13 cellular contexts compared by ENCODE assay signal in the genomic region with DNA sequence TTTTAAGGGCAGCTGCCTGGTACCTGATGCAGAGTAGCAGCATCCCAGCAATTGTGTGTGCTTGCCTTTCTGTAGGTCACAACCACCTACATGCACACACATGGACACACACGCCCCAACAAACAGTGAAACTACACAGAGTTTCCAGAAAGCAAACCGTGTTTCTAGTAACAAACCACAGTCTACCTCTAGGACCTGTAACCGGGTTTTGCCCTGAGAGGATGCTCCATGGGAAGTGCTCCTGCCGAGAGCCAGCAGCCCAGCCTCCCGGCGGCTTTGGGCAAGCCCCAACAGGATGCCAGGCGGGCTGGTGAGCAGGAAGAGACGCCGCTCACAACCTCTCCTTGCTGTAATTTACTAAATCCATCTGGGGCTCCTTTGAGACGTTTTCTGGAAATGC. TPM values are rescaled to one million over a fixed set of nuclear protein-coding genes. Genes with fewer than 3 reads are reported as not detected.
DNase-seq lines count a peak whose midpoint lies in the region; ATAC-seq and TF ChIP-seq lines count a peak whose summit lies in the region.
"Had no signal": no experiment of that assay in that cellular context is flagged by ENCODE, and none has a peak within 500 bp of the region (broad histone marks: within the 10 kb centered on the region; RNA-seq: fewer than 3 reads in every experiment).

No MANE protein-coding gene starts in this region.

- peaks cover 77% of the 10 kb centered on the region for H3K4me1 Mint-ChIP-seq in activated naive CD8-positive, alpha-beta T cell (ENCODE audit: low read depth)

- no peak for ATAC-seq in HG02852 (IDR thresholded peaks at IDR 0.05; ENCODE audit: unreplicated experiment)
- no peak for ATAC-seq in heart right ventricle
- ATAC-seq: left lung had no signal

- intact Hi-C loops in heart right ventricle (cut with DNase I), result no loop called here

- peak overlapping the region; percentile 58 for H3K4me3 Mint-ChIP-seq in activated naive CD8-positive, alpha-beta T cell

- peak; percentile 58 for DNase-seq in stimulated activated CD4-positive, alpha-beta T cell treated with anti-CD3 and anti-CD28 coated beads, Interleukin-15, amount 100 ng/mL, for 24 hours
- no peak for DNase-seq in stimulated activated CD4-positive, alpha-beta T cell treated with anti-CD3 and anti-CD28 coated beads, Interleukin-12 subunit alpha, Interleukin-12 subunit beta, amount 100 ng/mL, for 4 hours
- DNase-seq in ureter (ENCODE audit: low spot score), result peak; percentile 64
- no peak for DNase-seq in heart right ventricle
- DNase-seq: dermis blood vessel endothelial cell, NCI-H2029 treated with DMSO at 0.1 percent for 48 hours, SIG-M5, tibial artery had no signal

- TF ChIP-seq CTCF in heart right ventricle (IDR thresholded peaks at IDR 0.05), result no peak

- H3K4me1 ChIP-seq in heart right ventricle, result peaks cover 3 to 20% (median 14%) of the 10 kb centered on the region in 9 donors

- H3K27ac ChIP-seq in KOPT-K1 (ENCODE audit: low read depth, low read length, poor library complexity, severe bottlenecking) (peak overlapping the region; percentile 92), heart right ventricle (no peak overlapping the region)
- H3K27ac ChIP-seq: left lung, tibial artery had no signal

- no peaks in the 10 kb centered on the region for H3K27me3 Mint-ChIP-seq in activated naive CD8-positive, alpha-beta T cell

- H3K27me3 ChIP-seq in heart right ventricle, result peaks cover 0 to 36% (median 28%) of the 10 kb centered on the region in 7 donors

- no peaks in the 10 kb centered on the region for H3K9me3 ChIP-seq in KOPT-K1 (ENCODE audit: insufficient read depth, low read length, poor library complexity, severe bottlenecking)
- H3K9me3 ChIP-seq in heart right ventricle, result no peaks in the 10 kb centered on the region
- H3K9me3 ChIP-seq: left lung, tibial artery had no signal

- peak overlapping the region; percentile 91 for H3K27ac Mint-ChIP-seq in activated naive CD8-positive, alpha-beta T cell
- H3K27ac Mint-ChIP-seq: progenitor cell of endocrine pancreas had no signal

- no peak overlapping the region for H3K4me3 ChIP-seq in heart right ventricle
- H3K4me3 ChIP-seq: left lung, tibial artery had no signal

- WGBS in heart right ventricle, 2 donors, result 65 to 74% methylated on average over 10 of the region's 10 CpGs

- H3K36me3 Mint-ChIP-seq in activated naive CD8-positive, alpha-beta T cell, result no peaks in the 10 kb centered on the region

- no peaks in the 10 kb centered on the region for H3K9me3 Mint-ChIP-seq in activated naive CD8-positive, alpha-beta T cell (ENCODE audit: low read depth)

- H3K36me3 ChIP-seq in KOPT-K1 (ENCODE audit: insufficient read depth, low read length) (no peaks in the 10 kb centered on the region), heart right ventricle (no peaks in the 10 kb centered on the region)
- H3K36me3 ChIP-seq: left lung, tibial artery had no signal

RNA-seq across cellular contexts. Expression of a gene that starts 4.1 kb away (rescaled TPM):
- total RNA-seq in ureter (3.6 TPM), heart right ventricle (1 to 10 TPM in 9 of 10 donors, under 1 TPM in 1; 0.42 to 5.9 (median 2.0) TPM)
- 1 to 10 TPM; 1.0 TPM for polyA plus RNA-seq in heart right ventricle

Comparison
In these comparisons a context has a peak if more than half of its experiments do, and no peak if none do; other contexts are left out.
1. DNase-seq: peak in stimulated activated CD4-positive, alpha-beta T cell treated with anti-CD3 and anti-CD28 coated beads, Interleukin-15, amount 100 ng/mL, for 24 hours (single experiment) and ureter (single experiment); none in stimulated activated CD4-positive, alpha-beta T cell treated with anti-CD3 and anti-CD28 coated beads, Interleukin-12 subunit alpha, Interleukin-12 subunit beta, amount 100 ng/mL, for 4 hours (single experiment) and heart right ventricle (0 of 2).